In the genomic region with DNA sequence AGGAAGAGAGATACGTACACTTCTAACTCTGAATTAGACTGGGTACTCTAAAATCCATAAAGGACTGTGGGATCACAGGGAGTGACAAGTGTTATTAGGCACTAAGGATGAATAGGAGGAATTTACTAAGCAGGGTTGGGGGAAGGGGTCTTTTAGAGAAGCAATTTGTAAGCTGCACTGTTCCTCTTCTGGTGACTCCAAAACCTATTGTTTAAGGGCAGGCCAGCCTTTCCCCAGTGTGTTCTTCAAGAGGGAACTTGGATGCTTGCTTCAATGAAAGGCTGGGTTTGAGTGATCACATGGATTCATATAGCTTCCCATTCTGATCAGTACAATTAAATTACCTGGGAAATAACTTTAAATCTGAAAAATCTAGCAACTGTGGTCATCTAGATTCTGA, we compare ENCODE assay signal across 19 cellular contexts.
DNase-seq lines count a peak whose midpoint lies in the region; ATAC-seq, FAIRE-seq and TF ChIP-seq lines count a peak whose summit lies in the region.
"Had no signal": no experiment of that assay in that cellular context is flagged by ENCODE, and none has a peak within 500 bp of the region (broad histone marks: within the 10 kb centered on the region; RNA-seq: fewer than 3 reads in every experiment).

No MANE protein-coding gene starts in this region.

- H3K4me1 Mint-ChIP-seq in activated T-cell treated with anti-CD3 and anti-CD28 coated beads, Interleukin-2, amount 50 U/mL, for 24 hours (ENCODE audit: low read depth), result no peaks in the 10 kb centered on the region
- H3K4me1 Mint-ChIP-seq in activated T-helper 17 cell treated with anti-CD3 and anti-CD28 coated beads, Interleukin-2, amount 50 U/mL, for 72 hours, result no peaks in the 10 kb centered on the region
- H3K4me1 Mint-ChIP-seq in neural progenitor cell (peaks cover 14% of the 10 kb centered on the region), immature natural killer cell (no peaks in the 10 kb centered on the region)

- peaks cover 54% of the 10 kb centered on the region for H3K36me3 Mint-ChIP-seq in activated T-cell treated with anti-CD3 and anti-CD28 coated beads, Interleukin-2, amount 50 U/mL, for 24 hours (ENCODE audit: low read depth)
- H3K36me3 Mint-ChIP-seq in activated T-helper 17 cell treated with anti-CD3 and anti-CD28 coated beads, Interleukin-2, amount 50 U/mL, for 72 hours (ENCODE audit: low read depth), result peaks cover 42% of the 10 kb centered on the region
- H3K36me3 Mint-ChIP-seq in neural progenitor cell, result peaks cover 11% of the 10 kb centered on the region
- peaks cover 0 to 15% (median 3%) of the 10 kb centered on the region in 3 donors for H3K36me3 Mint-ChIP-seq in immature natural killer cell

- peak; percentile 48 for FAIRE-seq in H54 (lab: Jason Lieb, UNC)
- FAIRE-seq: GM12892, H1 had no signal

- H2AFZ ChIP-seq in neural progenitor cell (replicated peaks), result no peak overlapping the region

- peak overlapping the region; percentile 65 for H3K4me2 ChIP-seq in neural progenitor cell

- no peaks in the 10 kb centered on the region for H3K36me3 ChIP-seq in neural progenitor cell

- H3K9ac ChIP-seq in neural progenitor cell, result no peak overlapping the region

- no peak for TF ChIP-seq POLR2A in H54 (IDR thresholded peaks at IDR 0.05; ENCODE audit: low read depth, low read length)

- no peaks in the 10 kb centered on the region for H3K9me3 Mint-ChIP-seq in activated T-cell treated with anti-CD3 and anti-CD28 coated beads, Interleukin-2, amount 50 U/mL, for 24 hours
- no peaks in the 10 kb centered on the region for H3K9me3 Mint-ChIP-seq in activated T-helper 17 cell treated with anti-CD3 and anti-CD28 coated beads, Interleukin-2, amount 50 U/mL, for 72 hours
- H3K9me3 Mint-ChIP-seq in neural progenitor cell, result no peaks in the 10 kb centered on the region
- no peaks in the 10 kb centered on the region for H3K9me3 Mint-ChIP-seq in immature natural killer cell
- H3K9me3 Mint-ChIP-seq: IgD-negative memory B cell had no signal

- no peaks in the 10 kb centered on the region for H3K27me3 ChIP-seq in neural progenitor cell

- peak overlapping the region; percentile 68 for H3K27ac ChIP-seq in neural progenitor cell

- no peak for DNase-seq in activated T-cell treated with anti-CD3 and anti-CD28 coated beads, Interleukin-2, amount 50 U/mL, for 24 hours
- no peak for DNase-seq in activated T-cell treated with anti-CD3 and anti-CD28 coated beads, Interleukin-2, amount 50 U/mL, for 1 hour
- DNase-seq in H54 (ENCODE audit: insufficient read length, low spot score), result no peak
- peak; percentile 73 for DNase-seq in neural progenitor cell (ENCODE audit: low spot score)
- no peak for DNase-seq in immature natural killer cell
- DNase-seq in HUDEP-2 (lab: John Stamatoyannopoulos, UW; ENCODE audit: unreplicated experiment in 76 of 76), result no peak
- no peak for DNase-seq in occipital lobe (lab: John Stamatoyannopoulos, UW)
- DNase-seq: AML-193; C1 segment of cervical spinal cord; NCI-H1694; NCI-H2081; NCI-H446; NCI-H526 treated with DMSO at 0.1 percent for 48 hours; NK-92 treated with Interleukin-12 subunit alpha and Interleukin-12 subunit beta, amount 100 ng/mL, for 24 hours had no signal

- ATAC-seq in activated T-helper 17 cell treated with anti-CD3 and anti-CD28 coated beads, Interleukin-2, amount 50 U/mL, for 72 hours (replicated peaks), result no peak
- ATAC-seq: Panc1 had no signal

- H3K9me3 ChIP-seq in neural progenitor cell (ENCODE audit: low read depth), result no peaks in the 10 kb centered on the region

- H3F3A ChIP-seq in neural progenitor cell (ENCODE audit: low read depth), result peaks cover 6% of the 10 kb centered on the region

- H3K4me1 ChIP-seq in neural progenitor cell, result peaks cover 33% of the 10 kb centered on the region

- no peak overlapping the region for H3K4me3 Mint-ChIP-seq in activated T-cell treated with anti-CD3 and anti-CD28 coated beads, Interleukin-2, amount 50 U/mL, for 24 hours
- H3K4me3 Mint-ChIP-seq in activated T-helper 17 cell treated with anti-CD3 and anti-CD28 coated beads, Interleukin-2, amount 50 U/mL, for 72 hours, result no peak overlapping the region
- H3K4me3 Mint-ChIP-seq in neural progenitor cell, result no peak overlapping the region
- no peak overlapping the region for H3K4me3 Mint-ChIP-seq in immature natural killer cell
- H3K4me3 Mint-ChIP-seq: IgD-negative memory B cell had no signal

- no peaks in the 10 kb centered on the region for H4K20me1 ChIP-seq in neural progenitor cell (ENCODE audit: low read depth)

- H3K79me2 ChIP-seq in neural progenitor cell (ENCODE audit: low read depth), result no peaks in the 10 kb centered on the region

- H3K4me3 ChIP-seq in neural progenitor cell, result peak overlapping the region; percentile 1

- no peak for TF ChIP-seq CTCF in neural progenitor cell (IDR thresholded peaks at IDR 0.05)

- peak overlapping the region; percentile 45 for H3K27ac Mint-ChIP-seq in activated T-cell treated with anti-CD3 and anti-CD28 coated beads, Interleukin-2, amount 50 U/mL, for 24 hours
- H3K27ac Mint-ChIP-seq in activated T-helper 17 cell treated with anti-CD3 and anti-CD28 coated beads, Interleukin-2, amount 50 U/mL, for 72 hours, result peak overlapping the region; percentile 31
- H3K27ac Mint-ChIP-seq in neural progenitor cell (peak overlapping the region; percentile 23), immature natural killer cell (peak overlapping the region in 1 of 6 donors; percentile 9)
- H3K27ac Mint-ChIP-seq: IgD-negative memory B cell had no signal

- H3K27me3 Mint-ChIP-seq in activated T-cell treated with anti-CD3 and anti-CD28 coated beads, Interleukin-2, amount 50 U/mL, for 24 hours, result no peaks in the 10 kb centered on the region
- H3K27me3 Mint-ChIP-seq in activated T-helper 17 cell treated with anti-CD3 and anti-CD28 coated beads, Interleukin-2, amount 50 U/mL, for 72 hours, result no peaks in the 10 kb centered on the region
- H3K27me3 Mint-ChIP-seq in neural progenitor cell (ENCODE audit: insufficient read depth, low read depth) (no peaks in the 10 kb centered on the region), immature natural killer cell (ENCODE audit: low read depth in 3 of 3) (peaks cover 0 to 1% (median 0%) of the 10 kb centered on the region in 3 donors)
- H3K27me3 Mint-ChIP-seq: IgD-negative memory B cell had no signal
